In the genomic region with DNA sequence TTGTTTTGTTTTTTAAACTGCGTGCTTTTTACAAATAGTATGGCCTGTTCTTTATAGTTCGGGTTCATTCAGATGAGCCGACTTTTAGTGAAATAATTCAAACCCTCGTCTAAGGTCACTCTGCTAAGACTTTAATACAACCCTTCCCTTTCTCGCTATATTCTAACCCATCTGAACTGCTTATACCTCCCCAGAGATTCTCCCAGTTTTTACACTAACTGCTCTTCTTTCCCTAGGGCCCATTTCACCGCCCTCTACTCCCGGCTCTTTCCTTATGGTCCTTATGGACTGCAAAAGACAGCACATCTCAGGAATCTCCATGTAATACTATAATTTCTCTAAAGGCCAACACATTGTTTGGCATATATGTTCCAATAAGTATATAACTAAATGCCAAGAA, we compare ENCODE assay signal across 2 cellular contexts.
TF ChIP-seq lines count a peak whose summit lies in the region.

No MANE protein-coding gene starts in this region.

TF ChIP-seq in SK-N-SH, 30 proteins besides CTCF, POLR2A, EP300 and RAD21:
- TF ChIP-seq, protein P1, sequence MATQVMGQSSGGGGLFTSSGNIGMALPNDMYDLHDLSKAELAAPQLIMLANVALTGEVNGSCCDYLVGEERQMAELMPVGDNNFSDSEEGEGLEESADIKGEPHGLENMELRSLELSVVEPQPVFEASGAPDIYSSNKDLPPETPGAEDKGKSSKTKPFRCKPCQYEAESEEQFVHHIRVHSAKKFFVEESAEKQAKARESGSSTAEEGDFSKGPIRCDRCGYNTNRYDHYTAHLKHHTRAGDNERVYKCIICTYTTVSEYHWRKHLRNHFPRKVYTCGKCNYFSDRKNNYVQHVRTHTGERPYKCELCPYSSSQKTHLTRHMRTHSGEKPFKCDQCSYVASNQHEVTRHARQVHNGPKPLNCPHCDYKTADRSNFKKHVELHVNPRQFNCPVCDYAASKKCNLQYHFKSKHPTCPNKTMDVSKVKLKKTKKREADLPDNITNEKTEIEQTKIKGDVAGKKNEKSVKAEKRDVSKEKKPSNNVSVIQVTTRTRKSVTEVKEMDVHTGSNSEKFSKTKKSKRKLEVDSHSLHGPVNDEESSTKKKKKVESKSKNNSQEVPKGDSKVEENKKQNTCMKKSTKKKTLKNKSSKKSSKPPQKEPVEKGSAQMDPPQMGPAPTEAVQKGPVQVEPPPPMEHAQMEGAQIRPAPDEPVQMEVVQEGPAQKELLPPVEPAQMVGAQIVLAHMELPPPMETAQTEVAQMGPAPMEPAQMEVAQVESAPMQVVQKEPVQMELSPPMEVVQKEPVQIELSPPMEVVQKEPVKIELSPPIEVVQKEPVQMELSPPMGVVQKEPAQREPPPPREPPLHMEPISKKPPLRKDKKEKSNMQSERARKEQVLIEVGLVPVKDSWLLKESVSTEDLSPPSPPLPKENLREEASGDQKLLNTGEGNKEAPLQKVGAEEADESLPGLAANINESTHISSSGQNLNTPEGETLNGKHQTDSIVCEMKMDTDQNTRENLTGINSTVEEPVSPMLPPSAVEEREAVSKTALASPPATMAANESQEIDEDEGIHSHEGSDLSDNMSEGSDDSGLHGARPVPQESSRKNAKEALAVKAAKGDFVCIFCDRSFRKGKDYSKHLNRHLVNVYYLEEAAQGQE (IDR thresholded peaks at IDR 0.05; ENCODE audit: low read depth, low read length) = no peak
- TF ChIP-seq, protein P2, sequence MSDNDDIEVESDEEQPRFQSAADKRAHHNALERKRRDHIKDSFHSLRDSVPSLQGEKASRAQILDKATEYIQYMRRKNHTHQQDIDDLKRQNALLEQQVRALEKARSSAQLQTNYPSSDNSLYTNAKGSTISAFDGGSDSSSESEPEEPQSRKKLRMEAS (IDR thresholded peaks at IDR 0.05; ENCODE audit: low read depth) = no peak
- TF ChIP-seq MXI1 (IDR thresholded peaks at IDR 0.05; ENCODE audit: low read depth, low read length) (no peak), POLR2AphosphoS5 (IDR thresholded peaks at IDR 0.05; ENCODE audit: low read depth, low read length) (no peak; the same call in 1 of the 2 replicates), EZH2phosphoT487 (IDR thresholded peaks at IDR 0.05; ENCODE audit: borderline replicate concordance, low read depth) (no peak), FOXM1 (IDR thresholded peaks at IDR 0.05; ENCODE audit: low read depth) (no peak), ELF1 (IDR thresholded peaks at IDR 0.05) (no peak), NRF1 (IDR thresholded peaks at IDR 0.05; ENCODE audit: low read depth, low read length) (no peak), GABPA (IDR thresholded peaks at IDR 0.05; ENCODE audit: low read depth) (no peak), RFX5 (IDR thresholded peaks at IDR 0.05; ENCODE audit: low read length) (no peak), MEF2A (IDR thresholded peaks at IDR 0.05; ENCODE audit: borderline replicate concordance, low read depth) (no peak), TCF12 (IDR thresholded peaks at IDR 0.05) (no peak)
- TF ChIP-seq, protein P3, sequence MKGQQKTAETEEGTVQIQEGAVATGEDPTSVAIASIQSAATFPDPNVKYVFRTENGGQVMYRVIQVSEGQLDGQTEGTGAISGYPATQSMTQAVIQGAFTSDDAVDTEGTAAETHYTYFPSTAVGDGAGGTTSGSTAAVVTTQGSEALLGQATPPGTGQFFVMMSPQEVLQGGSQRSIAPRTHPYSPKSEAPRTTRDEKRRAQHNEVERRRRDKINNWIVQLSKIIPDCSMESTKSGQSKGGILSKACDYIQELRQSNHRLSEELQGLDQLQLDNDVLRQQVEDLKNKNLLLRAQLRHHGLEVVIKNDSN (IDR thresholded peaks at IDR 0.05; ENCODE audit: borderline replicate concordance, low read depth) = no peak
- TF ChIP-seq, protein P4, sequence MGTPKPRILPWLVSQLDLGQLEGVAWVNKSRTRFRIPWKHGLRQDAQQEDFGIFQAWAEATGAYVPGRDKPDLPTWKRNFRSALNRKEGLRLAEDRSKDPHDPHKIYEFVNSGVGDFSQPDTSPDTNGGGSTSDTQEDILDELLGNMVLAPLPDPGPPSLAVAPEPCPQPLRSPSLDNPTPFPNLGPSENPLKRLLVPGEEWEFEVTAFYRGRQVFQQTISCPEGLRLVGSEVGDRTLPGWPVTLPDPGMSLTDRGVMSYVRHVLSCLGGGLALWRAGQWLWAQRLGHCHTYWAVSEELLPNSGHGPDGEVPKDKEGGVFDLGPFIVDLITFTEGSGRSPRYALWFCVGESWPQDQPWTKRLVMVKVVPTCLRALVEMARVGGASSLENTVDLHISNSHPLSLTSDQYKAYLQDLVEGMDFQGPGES (IDR thresholded peaks at IDR 0.05; ENCODE audit: low read depth, low read length) = no peak

TF ChIP-seq in SK-N-SH treated with all-trans-retinoic acid at 6 μM for 48 hours, 23 proteins besides CTCF, POLR2A, EP300 and RAD21 (continued from another document):
- no peak for TF ChIP-seq ZNF565 (CRISPR knock-in tag; conservative IDR thresholded peaks at IDR 0.05; ENCODE audit: low read depth)
- no peak for TF ChIP-seq ARNTL (CRISPR knock-in tag; IDR thresholded peaks at IDR 0.05; ENCODE audit: borderline replicate concordance, low read depth)
- TF ChIP-seq, protein P5, sequence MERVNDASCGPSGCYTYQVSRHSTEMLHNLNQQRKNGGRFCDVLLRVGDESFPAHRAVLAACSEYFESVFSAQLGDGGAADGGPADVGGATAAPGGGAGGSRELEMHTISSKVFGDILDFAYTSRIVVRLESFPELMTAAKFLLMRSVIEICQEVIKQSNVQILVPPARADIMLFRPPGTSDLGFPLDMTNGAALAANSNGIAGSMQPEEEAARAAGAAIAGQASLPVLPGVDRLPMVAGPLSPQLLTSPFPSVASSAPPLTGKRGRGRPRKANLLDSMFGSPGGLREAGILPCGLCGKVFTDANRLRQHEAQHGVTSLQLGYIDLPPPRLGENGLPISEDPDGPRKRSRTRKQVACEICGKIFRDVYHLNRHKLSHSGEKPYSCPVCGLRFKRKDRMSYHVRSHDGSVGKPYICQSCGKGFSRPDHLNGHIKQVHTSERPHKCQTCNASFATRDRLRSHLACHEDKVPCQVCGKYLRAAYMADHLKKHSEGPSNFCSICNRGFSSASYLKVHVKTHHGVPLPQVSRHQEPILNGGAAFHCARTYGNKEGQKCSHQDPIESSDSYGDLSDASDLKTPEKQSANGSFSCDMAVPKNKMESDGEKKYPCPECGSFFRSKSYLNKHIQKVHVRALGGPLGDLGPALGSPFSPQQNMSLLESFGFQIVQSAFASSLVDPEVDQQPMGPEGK (CRISPR knock-in tag; IDR thresholded peaks at IDR 0.05; ENCODE audit: borderline replicate concordance) = no peak
- TF ChIP-seq ZNF8 (CRISPR knock-in tag; IDR thresholded peaks at IDR 0.05) = no peak
- TF ChIP-seq ZFP30 (CRISPR knock-in tag; IDR thresholded peaks at IDR 0.05) = no peak
